Comparison of ENCODE assay signal across 10 cellular contexts in the genomic region with DNA sequence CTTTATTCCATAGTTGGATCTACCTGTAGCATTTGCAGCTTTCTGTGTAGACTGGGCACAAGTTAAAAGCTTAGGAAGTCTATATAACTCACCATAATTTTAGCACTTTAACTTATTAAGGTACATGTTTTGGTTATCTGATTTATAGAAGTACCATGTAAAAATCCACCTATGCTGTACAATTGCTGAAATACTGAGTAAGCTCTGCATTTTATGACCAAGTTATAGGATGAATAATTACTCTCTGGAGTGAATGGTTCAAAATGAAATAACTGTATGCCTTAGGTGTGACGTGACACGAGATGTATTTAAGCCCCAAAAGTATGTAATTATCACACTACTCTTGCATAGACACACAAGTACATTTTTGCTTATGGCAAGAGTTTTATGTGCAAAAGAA.
"Had no signal": no experiment of that assay in that cellular context is flagged by ENCODE, and none has a peak within 500 bp of the region (broad histone marks: within the 10 kb centered on the region; RNA-seq: fewer than 3 reads in every experiment).

No MANE protein-coding gene starts in this region.

- FAIRE-seq: H1, H54, HTR-8/SVneo, K562 had no signal

- H3K4me2 ChIP-seq: GM23338 had no signal

- H3K27ac Mint-ChIP-seq: GM23338, HFFc6 had no signal

- H3K4me3 Mint-ChIP-seq: GM23338, H9, HFFc6 had no signal

- H3K4me3 ChIP-seq: GM23338, K562 had no signal

- DNase-seq: H9, HCEC 1CT, HFFc6, IMR-90, KG1 had no signal

- ATAC-seq: GM23338, K562 had no signal

- H2AFZ ChIP-seq: GM23338 had no signal
